Comparison of ENCODE assay signal across 2 cellular contexts in the genomic region with DNA sequence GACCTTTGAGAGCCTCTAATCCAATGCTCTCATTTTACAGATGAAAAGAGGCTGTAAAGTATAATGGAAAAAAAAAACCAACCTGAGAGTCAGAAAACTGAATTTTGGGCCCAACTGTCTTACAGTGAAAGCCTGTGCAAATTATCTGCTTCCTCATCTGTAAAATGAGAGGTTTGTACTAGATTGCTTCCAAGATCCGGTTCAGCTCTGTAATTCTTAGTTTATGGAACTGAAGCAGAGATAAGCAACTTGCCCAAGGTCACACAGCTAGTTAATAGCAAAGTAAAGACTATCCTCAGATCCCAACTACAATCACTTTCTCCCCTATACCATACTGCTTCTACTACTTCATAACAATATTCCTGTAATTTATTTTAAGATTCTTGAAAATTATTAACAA.
TF ChIP-seq lines count a peak whose summit lies in the region.

No MANE protein-coding gene starts in this region.

TF ChIP-seq in HEK293, 187 proteins besides CTCF, POLR2A, EP300 and RAD21 (continued from another document):
- TF ChIP-seq ZNF449 (tag by site-specific recombination; IDR thresholded peaks at IDR 0.05) (no peak), TRIM28 (IDR thresholded peaks at IDR 0.05; ENCODE audit: borderline replicate concordance, low read length) (peak; percentile 84), ZNF48 (tag by site-specific recombination; IDR thresholded peaks at IDR 0.05) (no peak), KLF1 (tag by site-specific recombination; IDR thresholded peaks at IDR 0.05) (no peak), PRDM1 (tag by site-specific recombination; IDR thresholded peaks at IDR 0.05) (no peak), ZXDB (tag by site-specific recombination; IDR thresholded peaks at IDR 0.05) (0 out of 2 replicates have a peak, but pooled peaks have one; percentile 21)
- TF ChIP-seq, protein P1, sequence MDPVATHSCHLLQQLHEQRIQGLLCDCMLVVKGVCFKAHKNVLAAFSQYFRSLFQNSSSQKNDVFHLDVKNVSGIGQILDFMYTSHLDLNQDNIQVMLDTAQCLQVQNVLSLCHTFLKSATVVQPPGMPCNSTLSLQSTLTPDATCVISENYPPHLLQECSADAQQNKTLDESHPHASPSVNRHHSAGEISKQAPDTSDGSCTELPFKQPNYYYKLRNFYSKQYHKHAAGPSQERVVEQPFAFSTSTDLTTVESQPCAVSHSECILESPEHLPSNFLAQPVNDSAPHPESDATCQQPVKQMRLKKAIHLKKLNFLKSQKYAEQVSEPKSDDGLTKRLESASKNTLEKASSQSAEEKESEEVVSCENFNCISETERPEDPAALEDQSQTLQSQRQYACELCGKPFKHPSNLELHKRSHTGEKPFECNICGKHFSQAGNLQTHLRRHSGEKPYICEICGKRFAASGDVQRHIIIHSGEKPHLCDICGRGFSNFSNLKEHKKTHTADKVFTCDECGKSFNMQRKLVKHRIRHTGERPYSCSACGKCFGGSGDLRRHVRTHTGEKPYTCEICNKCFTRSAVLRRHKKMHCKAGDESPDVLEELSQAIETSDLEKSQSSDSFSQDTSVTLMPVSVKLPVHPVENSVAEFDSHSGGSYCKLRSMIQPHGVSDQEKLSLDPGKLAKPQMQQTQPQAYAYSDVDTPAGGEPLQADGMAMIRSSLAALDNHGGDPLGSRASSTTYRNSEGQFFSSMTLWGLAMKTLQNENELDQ (tag by site-specific recombination; IDR thresholded peaks at IDR 0.05; ENCODE audit: low read depth): no peak

TF ChIP-seq in SK-N-SH treated with all-trans-retinoic acid at 6 μM for 48 hours, 23 proteins besides CTCF, POLR2A, EP300 and RAD21 (continued from another document):
- TF ChIP-seq CREB5 (CRISPR knock-in tag; IDR thresholded peaks at IDR 0.05; ENCODE audit: low read depth): no peak
- no peak for TF ChIP-seq BACH2 (CRISPR knock-in tag; IDR thresholded peaks at IDR 0.05; ENCODE audit: borderline replicate concordance)
- TF ChIP-seq SNAI2 (CRISPR knock-in tag; IDR thresholded peaks at IDR 0.05): no peak
- no peak for TF ChIP-seq CSRNP3 (CRISPR knock-in tag; IDR thresholded peaks at IDR 0.05)
- no peak for TF ChIP-seq ESRRG (CRISPR knock-in tag; IDR thresholded peaks at IDR 0.05)
- TF ChIP-seq ZNF70 (CRISPR knock-in tag; IDR thresholded peaks at IDR 0.05): no peak
